Comparison of ENCODE assay signal across 24 cellular contexts in genomic region chr19:2703691-2704216, GRCh38. TPM values are rescaled to one million over a fixed set of nuclear protein-coding genes. Genes with fewer than 3 reads are reported as not detected.
"Had no signal": no experiment of that assay in that cellular context is flagged by ENCODE, and none has a peak within 500 bp of the region (broad histone marks: within the 10 kb centered on the region; RNA-seq: fewer than 3 reads in every experiment).

No MANE protein-coding gene starts in this region.

- H3K9me3 ChIP-seq: colonic mucosa, esophagus squamous epithelium, gastrocnemius medialis, thyroid gland had no signal

- H3K4me3 ChIP-seq: colonic mucosa, thyroid gland had no signal

- H3K27me3 Mint-ChIP-seq: activated naive CD8-positive, alpha-beta T cell treated with anti-CD3 and anti-CD28 coated beads for 36 hours; activated T-helper 17 cell treated with anti-CD3 and anti-CD28 coated beads, Interleukin-2, amount 50 U/mL, for 72 hours; T-cell had no signal

- FAIRE-seq: astrocyte, bronchial epithelial cell, islet of Langerhans had no signal

- ATAC-seq: activated CD8-positive, alpha-beta T cell treated with anti-CD3 and anti-CD28 coated beads, Interleukin-2, amount 10 ng/mL, durations not matched to agents 7 days and 5 days; activated T-helper 17 cell treated with anti-CD3 and anti-CD28 coated beads, Interleukin-2, amount 50 U/mL, for 72 hours; gastrocnemius medialis; left ventricle myocardium superior; stimulated activated naive CD8-positive, alpha-beta T cell treated with anti-CD3 and anti-CD28 coated beads, Interleukin-15, Interleukin-2, amounts not matched to agents 100 U/mL and 50 U/mL, for 24 hours; T-cell had no signal

- DNase-seq: activated CD4-positive, alpha-beta T cell treated with anti-CD3 and anti-CD28 coated beads for 1 hour; activated CD4-positive, alpha-beta T cell treated with anti-CD3 and anti-CD28 coated beads, Interleukin-2, amount 50 U/mL, for 1 hour; activated CD8-positive, alpha-beta T cell treated with anti-CD3 and anti-CD28 coated beads, Interleukin-2, amount 10 ng/mL, durations not matched to agents 7 days and 5 days; activated naive CD8-positive, alpha-beta T cell treated with anti-CD3 and anti-CD28 coated beads for 36 hours; colonic mucosa; endodermal cell; esophagus squamous epithelium; gastrocnemius medialis; head of caudate nucleus; hypothalamus; left ventricle myocardium superior; mammary epithelial cell; midbrain; retina; stimulated activated CD4-positive, alpha-beta T cell treated with anti-CD3 and anti-CD28 coated beads, Interleukin-4, amount 100 ng/mL, for 1 hour; stimulated activated naive CD8-positive, alpha-beta T cell treated with anti-CD3 and anti-CD28 coated beads, Interleukin-15, Interleukin-2, amounts not matched to agents 100 U/mL and 50 U/mL, for 24 hours; T-cell; thyroid gland had no signal

- H3K27ac Mint-ChIP-seq: activated naive CD8-positive, alpha-beta T cell treated with anti-CD3 and anti-CD28 coated beads for 36 hours; activated T-helper 17 cell treated with anti-CD3 and anti-CD28 coated beads, Interleukin-2, amount 50 U/mL, for 72 hours; endodermal cell; T-cell; T-helper 2 cell treated with Interferon-gamma antibody and Interleukin-4, amounts not matched to agents 5 μg/mL and 100 μg/mL, for 36 hours had no signal

- H3K36me3 Mint-ChIP-seq: activated naive CD8-positive, alpha-beta T cell treated with anti-CD3 and anti-CD28 coated beads for 36 hours; T-cell had no signal

- H3K4me1 ChIP-seq: colonic mucosa had no signal

- H3K27me3 ChIP-seq: colonic mucosa, gastrocnemius medialis, thyroid gland had no signal

- H3K27ac ChIP-seq: colonic mucosa, gastrocnemius medialis, thyroid gland, VCaP had no signal

- H3K9me3 Mint-ChIP-seq: activated naive CD8-positive, alpha-beta T cell treated with anti-CD3 and anti-CD28 coated beads for 36 hours; activated T-helper 17 cell treated with anti-CD3 and anti-CD28 coated beads, Interleukin-2, amount 50 U/mL, for 72 hours; endodermal cell; T-cell; T-helper 2 cell treated with Interferon-gamma antibody and Interleukin-4, amounts not matched to agents 5 μg/mL and 100 μg/mL, for 36 hours had no signal

- H3K36me3 ChIP-seq: colonic mucosa, esophagus squamous epithelium, gastrocnemius medialis, thyroid gland had no signal

RNA-seq across cellular contexts. Expression of gene DIRAS1, which starts 17.4 kb away (rescaled TPM):
- total RNA-seq: activated CD8-positive, alpha-beta T cell treated with anti-CD3 and anti-CD28 coated beads, Interleukin-2, amount 10 ng/mL, durations not matched to agents 7 days and 5 days had no signal
